ENCODE assay signal across 1 cellular context in genomic region chr20:3038454-3038853, GRCh38.
TF ChIP-seq lines count a peak whose summit lies in the region.

No MANE protein-coding gene starts in this region.

TF ChIP-seq in HepG2, 621 proteins besides CTCF, POLR2A, EP300 and RAD21:
- no peak for TF ChIP-seq ZNF772 (CRISPR knock-in tag; IDR thresholded peaks at IDR 0.05)
- no peak for TF ChIP-seq ZBTB21 (CRISPR knock-in tag; IDR thresholded peaks at IDR 0.05)
- TF ChIP-seq GATAD2A (CRISPR knock-in tag; IDR thresholded peaks at IDR 0.05), result no peak
- no peak for TF ChIP-seq MAFF (IDR thresholded peaks at IDR 0.05; ENCODE audit: low read depth, low read length)
- peak; percentile 14 for TF ChIP-seq HNRNPK (IDR thresholded peaks at IDR 0.05; ENCODE audit: low read depth, low read length, poor library complexity, severe bottlenecking)
